ENCODE assay signal across 8 cellular contexts in the genomic region with DNA sequence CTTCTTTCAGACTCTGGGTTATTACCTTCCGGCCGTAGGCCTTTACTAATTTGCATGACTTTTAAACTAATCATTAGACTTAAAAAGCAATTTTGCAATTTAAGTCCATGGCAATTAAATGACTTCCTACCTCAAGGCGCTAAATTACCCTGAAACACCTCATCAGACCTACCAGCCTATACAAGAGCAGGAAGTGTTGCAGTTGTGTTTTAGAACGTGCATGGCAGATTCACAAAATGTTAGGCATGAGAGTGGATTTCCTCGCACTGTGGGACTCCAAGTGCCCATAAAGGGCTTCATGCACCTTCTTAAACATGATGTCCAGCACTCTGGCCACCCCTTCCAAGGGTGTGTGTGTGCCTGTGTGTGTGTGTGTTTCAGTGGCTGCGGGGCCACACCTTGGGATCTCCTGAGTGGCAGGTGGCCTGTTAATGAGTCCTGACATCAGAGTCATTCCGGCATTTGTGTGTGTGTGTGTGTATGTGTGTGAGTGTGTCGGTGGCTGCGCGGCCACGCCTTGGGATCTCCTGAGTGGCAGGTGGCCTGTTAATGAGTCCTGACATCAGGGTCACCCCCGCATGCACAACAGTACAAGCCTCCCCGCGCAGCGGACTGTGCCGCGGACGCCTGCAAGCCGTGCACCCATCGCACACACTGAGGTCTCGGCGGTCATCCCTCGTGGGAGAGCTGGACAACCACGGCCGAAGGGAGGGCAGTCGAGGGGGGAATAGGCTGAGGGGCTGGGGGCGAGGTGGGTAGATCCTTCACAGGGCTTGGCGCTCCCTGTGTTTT. TPM values are rescaled to one million over a fixed set of nuclear protein-coding genes. Genes with fewer than 3 reads are reported as not detected.
A peak's percentile ranks its signal among the peaks of the same experiment; 100 is the strongest.
DNase-seq lines count a peak whose midpoint lies in the region; ATAC-seq and TF ChIP-seq lines count a peak whose summit lies in the region.

No MANE protein-coding gene starts in this region.

- H3K27me3 Mint-ChIP-seq in activated T-cell treated with anti-CD3 and anti-CD28 coated beads, Interleukin-2, amount 50 U/mL, for 72 hours (ENCODE audit: low read depth), result peaks cover 7% of the 10 kb centered on the region
- peaks cover 9 to 14% of the 10 kb centered on the region in 2 donors for H3K27me3 Mint-ChIP-seq in natural killer cell treated with Interleukin-12 subunit alpha and Interleukin-12 subunit beta and Interleukin-15 and Interleukin-18, amount 100 ng/mL, for 72 hours

- H3K4me3 Mint-ChIP-seq in activated T-cell treated with anti-CD3 and anti-CD28 coated beads, Interleukin-2, amount 50 U/mL, for 72 hours, result peak overlapping the region; percentile 91 to 98
- H3K4me3 Mint-ChIP-seq in natural killer cell treated with Interleukin-12 subunit alpha and Interleukin-12 subunit beta and Interleukin-15 and Interleukin-18, amount 100 ng/mL, for 72 hours, result peak overlapping the region; percentile 96

- no peaks in the 10 kb centered on the region for H3K36me3 ChIP-seq in subcutaneous abdominal adipose tissue (ENCODE audit: control insufficient read depth in 5 of 5, insufficient read depth in 5 of 5, low read length in 5 of 5)

- no peak for TF ChIP-seq CTCF in fibroblast of mammary gland (conservative IDR thresholded peaks at IDR 0.05; ENCODE audit: control insufficient read depth, insufficient read depth, low read depth, low read length)

- peak overlapping the region; percentile 69 to 91 (median 80) for H3K9ac ChIP-seq in subcutaneous abdominal adipose tissue (ENCODE audit: low read length in 5 of 5)

- peak; percentile 27 for DNase-seq in AG08396 (ENCODE audit: low spot score)
- DNase-seq in NCI-H69 (lab: John Stamatoyannopoulos, UW), result peak; percentile 87
- DNase-seq in activated T-cell treated with anti-CD3 and anti-CD28 coated beads, Interleukin-2, amount 50 U/mL, for 72 hours, result peak; percentile 61
- peak; percentile 22 for DNase-seq in fibroblast of mammary gland (ENCODE audit: low read depth)
- no peak for DNase-seq in natural killer cell treated with Interleukin-12 subunit alpha and Interleukin-12 subunit beta and Interleukin-15 and Interleukin-18, amount 100 ng/mL, for 72 hours (ENCODE audit: low spot score)

- H3K4me3 ChIP-seq in fibroblast of mammary gland (ENCODE audit: control insufficient read depth, low read depth, low read length) (peak overlapping the region; percentile 93), subcutaneous abdominal adipose tissue (ENCODE audit: low read depth in 1 of 5, low read length in 5 of 5) (peak overlapping the region; percentile 89 to 98 (median 97))

- peak overlapping the region; percentile 83 for H3K27ac ChIP-seq in subcutaneous abdominal adipose tissue (ENCODE audit: low read depth, low read length)

- H3K9me3 Mint-ChIP-seq in activated T-cell treated with anti-CD3 and anti-CD28 coated beads, Interleukin-2, amount 50 U/mL, for 72 hours, result peaks cover 0 to 2% of the 10 kb centered on the region in 2 donors
- no peaks in the 10 kb centered on the region for H3K9me3 Mint-ChIP-seq in natural killer cell treated with Interleukin-12 subunit alpha and Interleukin-12 subunit beta and Interleukin-15 and Interleukin-18, amount 100 ng/mL, for 72 hours

- H3K27me3 ChIP-seq in subcutaneous abdominal adipose tissue (ENCODE audit: control insufficient read depth in 5 of 5, insufficient read depth in 4 of 5, low read length in 5 of 5), result no peaks in the 10 kb centered on the region

- H3K27ac Mint-ChIP-seq in activated T-cell treated with anti-CD3 and anti-CD28 coated beads, Interleukin-2, amount 50 U/mL, for 72 hours, result peak overlapping the region; percentile 73
- H3K27ac Mint-ChIP-seq in natural killer cell treated with Interleukin-12 subunit alpha and Interleukin-12 subunit beta and Interleukin-15 and Interleukin-18, amount 100 ng/mL, for 72 hours, result peak overlapping the region; percentile 93 to 94

- H3K4me1 ChIP-seq in subcutaneous abdominal adipose tissue (ENCODE audit: control insufficient read depth in 5 of 5, insufficient read depth in 5 of 5, low read length in 5 of 5), result peaks cover 4 to 26% (median 18%) of the 10 kb centered on the region in 5 donors

- H3K4me1 Mint-ChIP-seq in activated T-cell treated with anti-CD3 and anti-CD28 coated beads, Interleukin-2, amount 50 U/mL, for 72 hours (ENCODE audit: low read depth), result peaks cover 46% of the 10 kb centered on the region
- peaks cover 40 to 45% of the 10 kb centered on the region in 2 donors for H3K4me1 Mint-ChIP-seq in natural killer cell treated with Interleukin-12 subunit alpha and Interleukin-12 subunit beta and Interleukin-15 and Interleukin-18, amount 100 ng/mL, for 72 hours (ENCODE audit: low read depth in 2 of 2)

- ATAC-seq in GM19023 (IDR thresholded peaks at IDR 0.05; ENCODE audit: unreplicated experiment) (peak; percentile 44), HG03139 (IDR thresholded peaks at IDR 0.05; ENCODE audit: unreplicated experiment) (peak; percentile 45)
- peak; percentile 53 to 61 for ATAC-seq in activated T-cell treated with anti-CD3 and anti-CD28 coated beads, Interleukin-2, amount 50 U/mL, for 72 hours (replicated peaks in 1 of 2)
- ATAC-seq in natural killer cell treated with Interleukin-12 subunit alpha and Interleukin-12 subunit beta and Interleukin-15 and Interleukin-18, amount 100 ng/mL, for 72 hours, result peak; percentile 41 to 58

- peaks cover 8 to 11% of the 10 kb centered on the region in 2 donors for H3K36me3 Mint-ChIP-seq in activated T-cell treated with anti-CD3 and anti-CD28 coated beads, Interleukin-2, amount 50 U/mL, for 72 hours (ENCODE audit: insufficient read depth in 2 of 2)
- H3K36me3 Mint-ChIP-seq in natural killer cell treated with Interleukin-12 subunit alpha and Interleukin-12 subunit beta and Interleukin-15 and Interleukin-18, amount 100 ng/mL, for 72 hours, result peaks cover 7% of the 10 kb centered on the region

- H3K9me3 ChIP-seq in subcutaneous abdominal adipose tissue (ENCODE audit: control insufficient read depth in 5 of 5, low read length in 5 of 5), result no peaks in the 10 kb centered on the region

RNA-seq across cellular contexts. Expression of a gene that starts 0.9 kb away (rescaled TPM):
- 10 to 100 TPM; 37.4 to 44.1 TPM for total RNA-seq in activated T-cell treated with anti-CD3 and anti-CD28 coated beads, Interleukin-2, amount 50 U/mL, for 72 hours
- 10 to 100 TPM; 22.4 to 36.6 TPM for total RNA-seq in natural killer cell treated with Interleukin-12 subunit alpha and Interleukin-12 subunit beta and Interleukin-15 and Interleukin-18, amount 100 ng/mL, for 72 hours
